Comparison of ENCODE assay signal across 1 cellular context in the genomic region with DNA sequence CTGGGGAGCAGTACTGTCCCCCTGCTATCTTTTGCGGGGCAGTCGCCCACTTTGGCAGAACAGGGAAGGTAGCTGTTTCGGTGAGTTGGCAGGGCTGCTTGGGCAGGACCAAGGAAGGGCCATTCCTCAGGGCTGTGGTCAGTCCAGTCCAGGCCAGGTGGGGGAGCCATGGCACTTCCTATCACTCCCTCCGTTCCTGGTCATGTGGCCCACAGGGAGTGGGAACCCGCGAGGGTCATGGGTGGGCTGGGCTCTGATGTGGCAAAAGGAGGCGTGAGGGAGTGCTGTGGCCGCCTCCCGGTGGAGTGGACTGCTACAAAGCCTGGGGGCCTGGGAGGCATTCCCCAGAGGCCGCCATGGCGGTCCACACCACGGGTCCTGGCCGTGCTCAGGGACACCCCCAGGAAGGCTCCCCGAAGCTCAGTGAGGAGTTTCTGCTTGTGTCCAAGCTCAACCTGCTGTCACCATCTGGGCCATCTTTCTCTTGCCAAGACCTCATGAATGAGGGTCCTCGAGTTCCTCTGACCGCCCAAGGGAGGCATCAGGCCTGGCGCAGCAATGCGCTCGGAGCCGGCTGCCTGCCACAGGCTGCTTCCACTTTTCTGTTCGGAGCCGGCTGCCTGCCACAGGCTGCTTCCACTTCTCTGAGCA.
TF ChIP-seq lines count a peak whose summit lies in the region.

No MANE protein-coding gene starts in this region.

TF ChIP-seq in liver, 16 proteins besides CTCF, POLR2A, EP300 and RAD21 (continued from another document):
- TF ChIP-seq HNF4G (IDR thresholded peaks at IDR 0.05) (no peak), TAF1 (conservative IDR thresholded peaks at IDR 0.05) (no peak)
